Comparison of ENCODE assay signal across 4 cellular contexts in genomic region chr4:11060637-11061036, GRCh38.
DNase-seq lines count a peak whose midpoint lies in the region; ATAC-seq, FAIRE-seq and TF ChIP-seq lines count a peak whose summit lies in the region.
"Not testable (repeated sequence)": the region's sequence is repeated elsewhere in the genome, so short reads cannot be mapped to it uniquely, and the experiment has no call there.

No MANE protein-coding gene starts in this region.

- dilution Hi-C loops in keratinocyte (cut with MboI; ENCODE audit: extremely low pct_ligation_motif_present, low sequenced_read_pairs) = not testable (repeated sequence)

- H3K9ac ChIP-seq in keratinocyte (ENCODE audit: control insufficient read depth, extremely low read depth, insufficient read depth, low read length) = not testable (repeated sequence)

- ATAC-seq in RWPE2 (ENCODE audit: low read depth) = peak; percentile 64; the same call in 2 of the 3 replicates

- not testable (repeated sequence) for H2AFZ ChIP-seq in keratinocyte (ENCODE audit: control insufficient read depth, low read length)

- DNase-seq in RWPE2 (ENCODE audit: low spot score); frontal cortex (ENCODE audit: low spot score in 2 of 2); keratinocyte (ENCODE audit: low read depth, low spot score): not testable (repeated sequence)

- not testable (repeated sequence) for TF ChIP-seq CTCF in RWPE2 (IDR thresholded peaks at IDR 0.05; ENCODE audit: poor library complexity, severe bottlenecking); keratinocyte (optimal IDR thresholded peaks at IDR 0.05 in 1 of 3, IDR thresholded peaks at IDR 0.05 in 1 of 3, conservative IDR thresholded peaks at IDR 0.05 in 1 of 3; ENCODE audit: extremely low read depth in 1 of 3, insufficient read depth in 2 of 3, low read length in 3 of 3)

- H4K20me1 ChIP-seq in keratinocyte (ENCODE audit: control insufficient read depth, extremely low read depth, insufficient read depth, low read length) = not testable (repeated sequence)

- H3K9me1 ChIP-seq in keratinocyte (ENCODE audit: control insufficient read depth, extremely low read depth, insufficient read depth, low read length) = not testable (repeated sequence)

- FAIRE-seq in endometrium (lab: Jason Lieb, UNC) (peak; percentile 26), frontal cortex (lab: Jason Lieb, UNC) (peak; percentile 47), keratinocyte (lab: Jason Lieb, UNC) (peak; percentile 61)

- not testable (repeated sequence) for H3K9me3 ChIP-seq in RWPE2 (ENCODE audit: severe bottlenecking); keratinocyte (ENCODE audit: control insufficient read depth, low read depth, low read length)

- H3K27me3 ChIP-seq in RWPE2 (ENCODE audit: insufficient read depth, poor library complexity, severe bottlenecking); keratinocyte (ENCODE audit: control insufficient read depth, extremely low read depth, insufficient read depth, low read length): not testable (repeated sequence)

- H3K4me3 ChIP-seq in RWPE2 (ENCODE audit: severe bottlenecking); keratinocyte (ENCODE audit: control insufficient read depth in 2 of 3, extremely low read depth in 1 of 3, insufficient read depth in 2 of 3, low read depth in 1 of 3, low read length in 3 of 3): not testable (repeated sequence)

- not testable (repeated sequence) for H3K4me2 ChIP-seq in keratinocyte (ENCODE audit: control insufficient read depth, extremely low read depth, insufficient read depth, low read depth, low read length)

- H3K27ac ChIP-seq in RWPE2 (ENCODE audit: poor library complexity, severe bottlenecking); keratinocyte (ENCODE audit: control insufficient read depth, insufficient read depth, low read length): not testable (repeated sequence)

- H3K4me1 ChIP-seq in RWPE2 (ENCODE audit: insufficient read depth, poor library complexity, severe bottlenecking); keratinocyte (ENCODE audit: control insufficient read depth, extremely low read depth, insufficient read depth, low read length): not testable (repeated sequence)

- not testable (repeated sequence) for H3K36me3 ChIP-seq in RWPE2 (ENCODE audit: low read depth); keratinocyte (ENCODE audit: control insufficient read depth in 2 of 2, extremely low read depth in 1 of 2, insufficient read depth in 2 of 2, low read length in 2 of 2)

- H3K79me2 ChIP-seq in keratinocyte (ENCODE audit: control insufficient read depth, insufficient read depth, low read length) = not testable (repeated sequence)
